In genomic region chr19:18219911-18220631, GRCh38 we compare ENCODE assay signal across 20 cellular contexts. TPM values are rescaled to one million over a fixed set of nuclear protein-coding genes. Genes with fewer than 3 reads are reported as not detected.
"Had no signal": no experiment of that assay in that cellular context is flagged by ENCODE, and none has a peak within 500 bp of the region (broad histone marks: within the 10 kb centered on the region; RNA-seq: fewer than 3 reads in every experiment).

No MANE protein-coding gene starts in this region.

- H3K27ac Mint-ChIP-seq: activated CD4-positive, alpha-beta T cell treated with anti-CD3 and anti-CD28 coated beads, Interleukin-2, amount 10 ng/mL, durations not matched to agents 24 days and 14 days; activated T-helper 17 cell treated with anti-CD3 and anti-CD28 coated beads, Interleukin-2, amount 50 U/mL, for 72 hours; endodermal cell; mesothelial cell of epicardium; nephron progenitor cell had no signal

- H3K27ac ChIP-seq: adrenal gland, cardiac muscle cell, dorsolateral prefrontal cortex, stomach, testis, upper lobe of left lung had no signal

- H3K9me3 ChIP-seq: adrenal gland, stomach, testis, upper lobe of left lung had no signal

- H3K4me3 ChIP-seq: adrenal gland, cardiac muscle cell, dorsolateral prefrontal cortex, stomach, testis, upper lobe of left lung had no signal

- H3K9me3 Mint-ChIP-seq: activated CD4-positive, alpha-beta T cell treated with anti-CD3 and anti-CD28 coated beads, Interleukin-2, amount 10 ng/mL, durations not matched to agents 24 days and 14 days; activated T-helper 17 cell treated with anti-CD3 and anti-CD28 coated beads, Interleukin-2, amount 50 U/mL, for 72 hours; endodermal cell; mesothelial cell of epicardium; nephron progenitor cell had no signal

- H3K36me3 ChIP-seq: adrenal gland, cardiac muscle cell, stomach, upper lobe of left lung had no signal

- ATAC-seq: activated T-helper 17 cell treated with anti-CD3 and anti-CD28 coated beads, Interleukin-2, amount 50 U/mL, for 72 hours; sciatic nerve had no signal

- DNase-seq: activated CD4-positive, alpha-beta T cell treated with anti-CD3 and anti-CD28 coated beads, Interleukin-2, amount 10 ng/mL, durations not matched to agents 24 days and 14 days; activated CD8-positive, alpha-beta memory T cell treated with anti-CD3 and anti-CD28 coated beads for 24 hours; activated naive CD4-positive, alpha-beta T cell treated with anti-CD3 and anti-CD28 coated beads, Interleukin-2, amount 50 U/mL, for 16 hours; adrenal gland; dorsolateral prefrontal cortex; erythroblast; hippocampal formation; kidney glomerular epithelial cell; stomach; testis; upper lobe of left lung had no signal

- H3K4me3 Mint-ChIP-seq: activated CD4-positive, alpha-beta T cell treated with anti-CD3 and anti-CD28 coated beads, Interleukin-2, amount 10 ng/mL, durations not matched to agents 24 days and 14 days; activated T-helper 17 cell treated with anti-CD3 and anti-CD28 coated beads, Interleukin-2, amount 50 U/mL, for 72 hours; mesothelial cell of epicardium; nephron progenitor cell had no signal

- H3K27me3 ChIP-seq: cardiac muscle cell, testis had no signal

- H3K36me3 Mint-ChIP-seq: mesothelial cell of epicardium had no signal

RNA-seq across cellular contexts. Expression of gene PDE4C, which starts 6.2 kb away (rescaled TPM):
- total RNA-seq: T-helper 1 cell treated with Interleukin-12 subunit alpha and Interleukin-12 subunit beta and Interleukin-4 antibody, amounts not matched to agents 30 ng/mL and 1 ng/mL, for 36 hours had no signal

RNA-seq across cellular contexts. Expression of gene IFI30, which starts 46.5 kb away (rescaled TPM):
- total RNA-seq: osteocyte had no signal
- polyA plus RNA-seq: cardiac muscle cell had no signal

RNA-seq across cellular contexts. Expression of gene IQCN, which starts 54.2 kb away (rescaled TPM):
- total RNA-seq: pulmonary artery endothelial cell had no signal
